In the genomic region with DNA sequence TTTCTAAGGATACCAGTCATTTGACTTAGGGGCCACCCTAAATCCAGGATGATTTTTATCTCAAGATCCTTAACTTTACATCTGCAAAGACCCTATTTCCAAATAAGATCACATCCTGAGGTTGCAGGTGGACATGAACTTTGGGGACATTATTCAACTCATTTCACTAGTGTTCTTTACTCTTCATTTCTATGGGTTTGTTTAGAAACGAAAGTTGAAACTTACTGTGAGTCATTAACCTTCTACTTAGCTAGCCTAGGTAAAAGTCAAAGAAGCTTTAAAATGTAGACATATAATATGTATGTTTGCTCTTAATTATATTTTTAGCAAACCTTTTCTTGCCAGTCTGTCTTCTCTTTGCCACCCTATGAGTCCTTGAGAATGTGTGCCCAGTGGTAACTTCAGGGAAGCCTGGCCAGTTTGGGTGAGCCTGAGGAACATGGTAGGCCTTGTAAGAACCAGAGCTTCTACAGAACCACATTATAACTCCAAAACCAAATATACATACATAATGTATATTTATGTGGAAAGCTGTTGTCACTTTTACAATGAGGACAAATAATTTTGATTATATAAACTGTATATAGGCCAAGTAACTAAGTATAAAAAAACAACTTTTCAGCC, we compare ENCODE assay signal across 15 cellular contexts. TPM values are rescaled to one million over a fixed set of nuclear protein-coding genes. Genes with fewer than 3 reads are reported as not detected.
DNase-seq lines count a peak whose midpoint lies in the region; ATAC-seq, FAIRE-seq and TF ChIP-seq lines count a peak whose summit lies in the region.
"Had no signal": no experiment of that assay in that cellular context is flagged by ENCODE, and none has a peak within 500 bp of the region (broad histone marks: within the 10 kb centered on the region; RNA-seq: fewer than 3 reads in every experiment).

No MANE protein-coding gene starts in this region.

- no peak overlapping the region for H2BK15ac ChIP-seq in IMR-90 (ENCODE audit: low read depth, low read length)

- H2BK120ac ChIP-seq in IMR-90 (ENCODE audit: low read depth, low read length) = no peak overlapping the region

- no peak for ATAC-seq in CD8-positive, alpha-beta T cell
- ATAC-seq in GM19463 (IDR thresholded peaks at IDR 0.05; ENCODE audit: unreplicated experiment) = peak; percentile 67
- peak; percentile 11; the same call in 1 of the 2 replicates for ATAC-seq in IMR-90 (ENCODE audit: low read depth)
- ATAC-seq in GM12878 = peak; percentile 79
- ATAC-seq: psoas muscle had no signal

- intact Hi-C loops in CD8-positive, alpha-beta T cell (cut with DNase I, micrococcal nuclease) = loop anchor here in 1 of 2 experiments (5.0 kb wide), 1 partner anchor 36 kb away; a partner anchor contains a TSS
- intact Hi-C loops in IMR-90 (cut with micrococcal nuclease) = no loop called here
- intact Hi-C loops in GM12878 (cut with micrococcal nuclease; ENCODE audit: unreplicated experiment) = loop anchor here (2.0 kb wide), 1 partner anchor 63 kb away; no protein-coding TSS in a partner anchor
- intact Hi-C loops in spleen (cut with DNase I; ENCODE audit: low total_unique reads) = no loop called here

- H3K9me3 ChIP-seq in CD8-positive, alpha-beta T cell (ENCODE audit: low read length) = no peaks in the 10 kb centered on the region
- H3K9me3 ChIP-seq in IMR-90 (ENCODE audit: control insufficient read depth, insufficient read depth, low read length) (no peaks in the 10 kb centered on the region), GM12878 (replicated peaks; ENCODE audit: control insufficient read depth, insufficient read depth, low read length) (no peaks in the 10 kb centered on the region), spleen (no peaks in the 10 kb centered on the region)
- H3K9me3 ChIP-seq: HAP-1, left ventricle myocardium inferior, psoas muscle, SJSA1 had no signal

- WGBS in IMR-90 (ENCODE audit: extremely low coverage in 2 of 2, insufficient read length in 1 of 2), 2 experiments = no CpG with 5 or more reads among the region's 1 CpG
- WGBS in GM12878 (ENCODE audit: insufficient coverage, insufficient replicate concordance, low lambda C conversion rate, missing lambda C conversion rate) = 4% methylated on average over 1 of the region's 1 CpG
- WGBS in spleen, 5 donors = 67 to 84% (median 74%) methylated on average over 1 of the region's 1 CpG

- H2AK5ac ChIP-seq in IMR-90 (ENCODE audit: low read depth, low read length) = no peak overlapping the region; the same call in 1 of the 2 replicates

- H3K4me1 Mint-ChIP-seq in CD8-positive, alpha-beta T cell (ENCODE audit: low read depth) = peaks cover 66% of the 10 kb centered on the region

- DNase-seq in CD8-positive, alpha-beta T cell = no peak
- DNase-seq in IMR-90 (peak; percentile 13), GM12878 (ENCODE audit: low read depth, low spot score) (no peak), midbrain (lab: John Stamatoyannopoulos, UW) (no peak), T-helper 9 cell (no peak), DMS153 (lab: John Stamatoyannopoulos, UW) (no peak), spleen (no peak)
- DNase-seq: DMS79, left ventricle myocardium inferior, MV-4-11, psoas muscle had no signal

- no peaks in the 10 kb centered on the region for H3K27me3 ChIP-seq in CD8-positive, alpha-beta T cell (ENCODE audit: insufficient read depth, low read length)
- H3K27me3 ChIP-seq in IMR-90 (ENCODE audit: control insufficient read depth, insufficient read depth, low read length) (no peaks in the 10 kb centered on the region), GM12878 (replicated peaks in 1 of 2; ENCODE audit: control insufficient read depth in 2 of 2, insufficient read depth in 2 of 2, low read length in 1 of 2) (no peaks in the 10 kb centered on the region), spleen (replicated peaks in 1 of 7) (no peaks in the 10 kb centered on the region)
- H3K27me3 ChIP-seq: SJSA1 had no signal

- no peak overlapping the region for H2AK9ac ChIP-seq in IMR-90 (replicated peaks; ENCODE audit: low read depth, low read length, poor library complexity)

- no peak overlapping the region for H4K8ac ChIP-seq in IMR-90 (ENCODE audit: low read depth in 2 of 2, low read length in 2 of 2)

- no peak overlapping the region for H3K18ac ChIP-seq in IMR-90 (ENCODE audit: low read depth, low read length)

- peaks cover 10% of the 10 kb centered on the region for H3K9me1 ChIP-seq in IMR-90 (ENCODE audit: insufficient read depth, low read length)

- no peaks in the 10 kb centered on the region for H3K36me3 ChIP-seq in CD8-positive, alpha-beta T cell (ENCODE audit: insufficient read depth, low read length)
- H3K36me3 ChIP-seq in IMR-90 (ENCODE audit: control insufficient read depth, insufficient read depth, low read length) = peaks cover 5% of the 10 kb centered on the region; the same call in 1 of the 2 replicates
- H3K36me3 ChIP-seq in GM12878 (ENCODE audit: control insufficient read depth in 2 of 2, insufficient read depth in 2 of 2, low read length in 1 of 2) = peaks cover 2% of the 10 kb centered on the region in 2 experiments; a peak in 3 of 4 replicates
- H3K36me3 ChIP-seq in spleen = peaks cover 0 to 28% (median 10%) of the 10 kb centered on the region in 6 donors
- H3K36me3 ChIP-seq: SJSA1 had no signal

- H2BK20ac ChIP-seq in IMR-90 (ENCODE audit: low read depth, low read length) = no peak overlapping the region

- no peak overlapping the region for H3K23ac ChIP-seq in IMR-90 (ENCODE audit: low read depth, low read length)

- no peak overlapping the region for H2BK5ac ChIP-seq in IMR-90 (ENCODE audit: low read depth, low read length, poor library complexity, severe bottlenecking)

- H2AFZ ChIP-seq in IMR-90 (replicated peaks; ENCODE audit: low read length, poor library complexity) (no peak overlapping the region), GM12878 (ENCODE audit: control insufficient read depth, low read depth, low read length) (no peak overlapping the region)

- peaks cover 33% of the 10 kb centered on the region for H3K36me3 Mint-ChIP-seq in CD8-positive, alpha-beta T cell

- BruUV-seq in IMR-90 (replicated peaks; lab: Mats Ljungman, UMichigan) = no TSS peak
- BruUV-seq in GM12878 (replicated peaks; lab: Mats Ljungman, UMichigan) = no TSS peak

- FAIRE-seq in GM12878 (lab: Jason Lieb, UNC) = no peak
- FAIRE-seq: GM12892 had no signal

- H3K27me3 Mint-ChIP-seq in CD8-positive, alpha-beta T cell (ENCODE audit: low read depth) = no peaks in the 10 kb centered on the region

- in situ Hi-C loops in IMR-90 (cut with MboI; ENCODE audit: low sequenced_read_pairs) = no loop called here
- in situ Hi-C loops in GM12878 (cut with MboI) = no loop called here

- POLR2A ChIA-PET in CD8-positive, alpha-beta T cell (lab: Charles Lee) = interaction anchor here (1.3 to 1.6 kb wide), 2 partner anchors 14 to 125 kb away, joined by 3 to 4 read pairs; no protein-coding TSS in a partner anchor
- POLR2A ChIA-PET in IMR-90 (lab: Charles Lee; ENCODE audit: unreplicated experiment) = no interaction called here
- POLR2A ChIA-PET in GM12878 (lab: Charles Lee) = no interaction called here

- no peak overlapping the region for H3K27ac ChIP-seq in CD8-positive, alpha-beta T cell (ENCODE audit: low read depth, low read length)
- H3K27ac ChIP-seq in IMR-90 (ENCODE audit: insufficient read depth, low read length) (no peak overlapping the region), GM12878 (ENCODE audit: control insufficient read depth, insufficient read depth) (no peak overlapping the region), spleen (no peak overlapping the region)
- H3K27ac ChIP-seq: left ventricle myocardium inferior, psoas muscle, SJSA1 had no signal

- TF ChIP-seq RAD21 in IMR-90 (IDR thresholded peaks at IDR 0.05; ENCODE audit: low read length) (no peak), GM12878 (IDR thresholded peaks at IDR 0.05; ENCODE audit: insufficient read depth, low read depth, low read length) (no peak)

- H3K27ac Mint-ChIP-seq in CD8-positive, alpha-beta T cell = peak overlapping the region; percentile 53

- TF ChIP-seq CTCF in CD8-positive, alpha-beta T cell (IDR thresholded peaks at IDR 0.05) = no peak
- no peak for TF ChIP-seq CTCF in IMR-90 (conservative IDR thresholded peaks at IDR 0.05; ENCODE audit: low read depth, low read length)
- TF ChIP-seq CTCF in GM12878 (IDR thresholded peaks at IDR 0.05 in 2 of 3, conservative IDR thresholded peaks at IDR 0.05 in 1 of 3; ENCODE audit: control insufficient read depth in 2 of 3, extremely low read depth in 1 of 3, insufficient read depth in 1 of 3, low read depth in 3 of 3, low read length in 3 of 3) = no peak
- no peak for TF ChIP-seq CTCF in spleen (IDR thresholded peaks at IDR 0.05 in 8 of 11, conservative IDR thresholded peaks at IDR 0.05 in 3 of 11)

- TF ChIP-seq EP300 in GM12878 (IDR thresholded peaks at IDR 0.05; ENCODE audit: borderline replicate concordance in 1 of 2, control insufficient read depth in 1 of 2, low read depth in 2 of 2, low read length in 2 of 2) = no peak

- H3K9me3 Mint-ChIP-seq in CD8-positive, alpha-beta T cell = no peaks in the 10 kb centered on the region

- no peak overlapping the region for H3K14ac ChIP-seq in IMR-90 (replicated peaks; ENCODE audit: low read depth, low read length)

- peaks cover 20% of the 10 kb centered on the region for H3K4me1 ChIP-seq in CD8-positive, alpha-beta T cell (ENCODE audit: insufficient read depth, low read length)
- H3K4me1 ChIP-seq in IMR-90 (ENCODE audit: control insufficient read depth, insufficient read depth, low read length) = peaks cover 6% of the 10 kb centered on the region
- peaks cover 7% of the 10 kb centered on the region; the same call in 1 of the 2 replicates for H3K4me1 ChIP-seq in GM12878 (ENCODE audit: control insufficient read depth, insufficient read depth, low read length)
- peaks cover 0 to 98% (median 53%) of the 10 kb centered on the region in 6 donors for H3K4me1 ChIP-seq in spleen
- H3K4me1 ChIP-seq: HAP-1, SJSA1 had no signal

- no peak overlapping the region for H3K4me3 Mint-ChIP-seq in CD8-positive, alpha-beta T cell

- H3K79me2 ChIP-seq in GM12878 (ENCODE audit: control insufficient read depth, insufficient read depth, low read length) = peaks cover 69% of the 10 kb centered on the region

- SMC1A ChIA-PET in GM12878 (lab: Charles Lee; ENCODE audit: uncharacterized antibody, unreplicated experiment) = interaction anchor here (1.4 to 2.1 kb wide), 4 partner anchors 8 to 63 kb away, joined by 4 to 8 read pairs (median 6); a partner anchor contains a TSS

- H3K9ac ChIP-seq in IMR-90 (ENCODE audit: low read depth, low read length) (no peak overlapping the region), GM12878 (ENCODE audit: control insufficient read depth, insufficient read depth, low read length) (no peak overlapping the region)

- CTCF ChIA-PET in CD8-positive, alpha-beta T cell (lab: Charles Lee) = no interaction called here
- CTCF ChIA-PET in IMR-90 (lab: Yijun Ruan, JAX) (no interaction called here), GM12878 (lab: Yijun Ruan, JAX) (interaction anchor here (1.1 to 3.5 kb wide), 6 partner anchors 12 to 64 kb away, joined by 3 to 14 read pairs (median 4); no protein-coding TSS in a partner anchor)

- no peak overlapping the region for H3K4me3 ChIP-seq in CD8-positive, alpha-beta T cell (ENCODE audit: low read depth, low read length)
- H3K4me3 ChIP-seq in IMR-90 (ENCODE audit: insufficient read depth, low read depth, low read length) (no peak overlapping the region), GM12878 (no peak overlapping the region), spleen (no peak overlapping the region)
- H3K4me3 ChIP-seq: HAP-1, left ventricle myocardium inferior, psoas muscle, SJSA1 had no signal

- H3K56ac ChIP-seq in IMR-90 (ENCODE audit: extremely low read depth, insufficient read depth, low read length) = no peak overlapping the region

- RAD21 ChIA-PET in GM12878 (lab: Charles Lee; ENCODE audit: unreplicated experiment) = interaction anchor here (0.6 to 1.7 kb wide), 4 partner anchors 39 to 109 kb away, joined by 3 to 6 read pairs (median 5); a partner anchor contains a TSS

- H3K4me2 ChIP-seq in IMR-90 (ENCODE audit: low read depth, low read length) = no peak overlapping the region
- H3K4me2 ChIP-seq in GM12878 (ENCODE audit: control insufficient read depth, insufficient read depth) = 0 out of 2 replicates have a peak overlapping the region, but pooled peaks have one; percentile 5

- H4K5ac ChIP-seq in IMR-90 (ENCODE audit: low read depth, low read length) = no peak overlapping the region

- H4K20me1 ChIP-seq in IMR-90 (ENCODE audit: insufficient read depth, low read length) = peaks cover 43% of the 10 kb centered on the region
- H4K20me1 ChIP-seq in GM12878 (ENCODE audit: control insufficient read depth, insufficient read depth) = peaks cover 2% of the 10 kb centered on the region; the same call in 1 of the 2 replicates

- dilution Hi-C loops in IMR-90 (cut with HindIII; ENCODE audit: low sequenced_read_pairs, unreplicated experiment) = no loop called here

- TF ChIP-seq POLR2A in IMR-90 (IDR thresholded peaks at IDR 0.05; ENCODE audit: low read depth, low read length) = no peak
- TF ChIP-seq POLR2A in GM12878 (IDR thresholded peaks at IDR 0.05; ENCODE audit: low read depth, low read length) = no peak
- no peak for TF ChIP-seq POLR2A in spleen (IDR thresholded peaks at IDR 0.05)

- H3K4ac ChIP-seq in IMR-90 (ENCODE audit: low read depth, low read length) = no peak overlapping the region

- H3K79me1 ChIP-seq in IMR-90 (ENCODE audit: low read depth in 1 of 2, low read length in 2 of 2) = peaks cover 25 to 69% of the 10 kb centered on the region in 2 experiments

- no peak overlapping the region for H4K91ac ChIP-seq in IMR-90 (ENCODE audit: insufficient read depth, low read depth, low read length)

RNA-seq across cellular contexts. Expression of a gene that starts 38.4 kb away (rescaled TPM):
- total RNA-seq in CD8-positive, alpha-beta T cell = 100 to 1,000 TPM in 1 of 2 experiments, 10 to 100 TPM in 1; 97.8 to 107 TPM
- total RNA-seq in IMR-90 (2012; rRNA removed) = 32.3 and 44.4 TPM in 2 replicates
- polyA plus RNA-seq in IMR-90 (2012; rRNA removed) = 35.7 and 36.7 TPM in 2 replicates
- polyA plus RNA-seq in IMR-90 (2012; cell fraction: cytosol; rRNA removed) = 9.4 and 16.5 TPM in 2 replicates
- polyA plus RNA-seq in IMR-90 (2012; cell fraction: nucleus; rRNA removed; ENCODE audit: low replicate concordance) = 43.4 and 66.0 TPM in 2 replicates
- total RNA-seq in GM12878 (2013; cell fraction: nucleolus; rRNA removed) = 404 and 430 TPM in 2 replicates
- 47.9 and 49.9 TPM in 2 replicates for total RNA-seq in GM12878 (2014; rRNA removed)
- total RNA-seq in GM12878 (2014; rRNA removed; fragmentation: Illumina TruSeq; extraction: Trizol) = 62.3 and 67.1 TPM in 2 replicates
- 69.1 and 75.6 TPM in 2 replicates for total RNA-seq in GM12878 (2021)
- 31.5 TPM for polyA plus RNA-seq in GM12878 (2011; ENCODE audit: low read depth)
- 63.2 and 78.3 TPM in 2 replicates for polyA plus RNA-seq in GM12878 (2011; rRNA removed)
- polyA plus RNA-seq in GM12878 (2011; cell fraction: cytosol; rRNA removed) = 45.7 and 47.4 TPM in 2 replicates
- polyA plus RNA-seq in GM12878 (2011; cell fraction: nucleus; rRNA removed) = 74.9 and 87.1 TPM in 2 replicates
- 44.1 and 50.9 TPM in 2 replicates for polyA plus RNA-seq in GM12878 (2012)
- polyA plus RNA-seq in GM12878 (2014; fragmentation: Illumina TruSeq; extraction: Trizol) = 72.6 and 74.0 TPM in 2 replicates
- polyA plus RNA-seq in GM12878 (2014; fragmentation: Nextera tagmentation; extraction: Ambion mirVana) = 10 to 100 TPM; 32.9 to 39.7 TPM
- 38.2 and 43.5 TPM in 2 replicates for polyA plus RNA-seq in GM12878 (2014; rRNA removed)
- polyA plus RNA-seq in GM12878 (2016; fragmentation: Nextera tagmentation; extraction: Ambion mirVana) = 10 to 100 TPM; 19.4 to 22.9 TPM
- 130 and 227 TPM in 2 replicates for polyA minus RNA-seq in GM12878 (2011; rRNA and poly(A)+ RNA removed)
- 43.3 and 51.4 TPM in 2 replicates for polyA minus RNA-seq in GM12878 (2011; cell fraction: cytosol; rRNA and poly(A)+ RNA removed)
- polyA minus RNA-seq in GM12878 (2011; cell fraction: nucleus; rRNA and poly(A)+ RNA removed) = 52.3 and 86.8 TPM in 2 replicates
- 100 to 1,000 TPM; 113 to 148 (median 128) TPM for total RNA-seq in spleen
- polyA plus RNA-seq in spleen = 10 to 100 TPM; 12.3 to 17.8 (median 15.1) TPM
